Comparison of ENCODE assay signal across 13 cellular contexts in genomic region chr1:204108312-204109141, GRCh38. TPM values are rescaled to one million over a fixed set of nuclear protein-coding genes. Genes with fewer than 3 reads are reported as not detected.
DNase-seq lines count a peak whose midpoint lies in the region; ATAC-seq and TF ChIP-seq lines count a peak whose summit lies in the region.
"Had no signal": no experiment of that assay in that cellular context is flagged by ENCODE, and none has a peak within 500 bp of the region (broad histone marks: within the 10 kb centered on the region; RNA-seq: fewer than 3 reads in every experiment).

No MANE protein-coding gene starts in this region.

- no peak for DNase-seq in left cardiac atrium
- DNase-seq in Right ventricle myocardium inferior (ENCODE audit: missing footprints), result no peak
- peak in 1 of 2 donors; percentile 76 for DNase-seq in upper lobe of left lung
- DNase-seq in middle frontal gyrus (ENCODE audit: extremely low spot score, low spot score), result no peak
- DNase-seq in coronary artery (ENCODE audit: low spot score), result no peak
- DNase-seq: activated CD4-positive, alpha-beta T cell treated with anti-CD3 and anti-CD28 coated beads for 48 hours; activated naive CD4-positive, alpha-beta T cell treated with Interleukin-2 at 50 U/mL for 16 hours; stimulated activated CD4-positive, alpha-beta T cell treated with anti-CD3 and anti-CD28 coated beads, Interleukin-4, amount 100 ng/mL, for 24 hours had no signal

- H3K4me3 ChIP-seq in liver (ENCODE audit: low read depth in 1 of 3, low read length in 3 of 3) (no peak overlapping the region), upper lobe of left lung (no peak overlapping the region), coronary artery (no peak overlapping the region)
- H3K4me3 ChIP-seq: thoracic aorta had no signal

- H3K4me1 Mint-ChIP-seq in brain, result peaks cover 31% of the 10 kb centered on the region

- H3K4me3 Mint-ChIP-seq in brain, result peak overlapping the region; percentile 38 to 68 (median 53)

- no peak for TF ChIP-seq EP300 in upper lobe of left lung (IDR thresholded peaks at IDR 0.05)

- no peaks in the 10 kb centered on the region for H3K9me3 ChIP-seq in liver (ENCODE audit: control insufficient read depth in 4 of 4, low read length in 3 of 4)
- no peaks in the 10 kb centered on the region for H3K9me3 ChIP-seq in upper lobe of left lung
- H3K9me3 ChIP-seq: thoracic aorta had no signal

- no peaks in the 10 kb centered on the region for H3K36me3 Mint-ChIP-seq in brain

- no peak overlapping the region for H3K9ac ChIP-seq in liver (ENCODE audit: low read depth in 1 of 2, low read length in 2 of 2)

- no peaks in the 10 kb centered on the region for H3K27me3 ChIP-seq in liver (ENCODE audit: control insufficient read depth in 4 of 4, insufficient read depth in 4 of 4, low read length in 3 of 4)
- H3K27me3 ChIP-seq in upper lobe of left lung, result no peaks in the 10 kb centered on the region

- H3K27ac Mint-ChIP-seq in brain, result peak overlapping the region; percentile 19 to 96 (median 85)

- H3K4me1 ChIP-seq in liver (ENCODE audit: control insufficient read depth in 4 of 4, insufficient read depth in 4 of 4, low read length in 3 of 4) (peaks cover 0 to 10% (median 4%) of the 10 kb centered on the region in 4 donors), upper lobe of left lung (peaks cover 39 to 77% (median 50%) of the 10 kb centered on the region in 4 donors)

- H3K27me3 Mint-ChIP-seq in brain, result peaks cover 59% of the 10 kb centered on the region

- no peak for TF ChIP-seq POLR2A in upper lobe of left lung (IDR thresholded peaks at IDR 0.05)

- H3K27ac ChIP-seq in liver (ENCODE audit: low read depth in 1 of 2, low read length in 2 of 2) (no peak overlapping the region), upper lobe of left lung (peak overlapping the region in 3 of 4 donors; percentile 34 to 85 (median 72)), coronary artery (no peak overlapping the region)
- H3K27ac ChIP-seq: thoracic aorta had no signal

- TF ChIP-seq RAD21 in liver (IDR thresholded peaks at IDR 0.05), result no peak

- intact Hi-C loops in left cardiac atrium (cut with DNase I) (no loop called here), Right ventricle myocardium inferior (cut with DNase I) (no loop called here)

- no peaks in the 10 kb centered on the region for H3K9me3 Mint-ChIP-seq in brain

- ATAC-seq in left cardiac atrium (peak; percentile 45 to 50), Right ventricle myocardium inferior (no peak), upper lobe of left lung (ENCODE audit: low FRiP score in 2 of 2) (no peak), HG03354 (IDR thresholded peaks at IDR 0.05; ENCODE audit: poor library complexity, severe bottlenecking, unreplicated experiment) (no peak)

- H3K36me3 ChIP-seq in liver (ENCODE audit: control insufficient read depth in 4 of 4, insufficient read depth in 3 of 4, low read depth in 1 of 4, low read length in 3 of 4), result no peaks in the 10 kb centered on the region
- peaks cover 0 to 4% (median 0%) of the 10 kb centered on the region in 4 donors for H3K36me3 ChIP-seq in upper lobe of left lung
- H3K36me3 ChIP-seq: thoracic aorta had no signal

- TF ChIP-seq CTCF in brain (conservative IDR thresholded peaks at IDR 0.05) (no peak), liver (IDR thresholded peaks at IDR 0.05; ENCODE audit: low read depth, low read length, missing input control) (no peak), upper lobe of left lung (IDR thresholded peaks at IDR 0.05) (no peak), coronary artery (IDR thresholded peaks at IDR 0.05) (no peak)

- WGBS in liver, result 77% methylated on average over 21 of the region's 21 CpGs
- WGBS in upper lobe of left lung, 2 donors, result 40 to 50% methylated on average over 17 to 20 of the region's 21 CpGs

TF ChIP-seq in liver, 16 proteins besides CTCF, POLR2A, EP300 and RAD21:
- TF ChIP-seq EGR1 (IDR thresholded peaks at IDR 0.05; ENCODE audit: low read depth in 2 of 2), result no peak
- peak; percentile 11 for TF ChIP-seq NR2F2 (IDR thresholded peaks at IDR 0.05)
- TF ChIP-seq ZBTB33 (IDR thresholded peaks at IDR 0.05), result no peak
TF ChIP-seq in liver: peak in this region for 1.

RNA-seq across cellular contexts. Expression of gene SOX13, which starts 35.6 kb away (rescaled TPM):
- total RNA-seq in left cardiac atrium, result 10 to 100 TPM; 14.0 to 14.4 TPM
- 12.1 TPM for total RNA-seq in Right ventricle myocardium inferior
- 70.2 TPM for polyA plus RNA-seq in brain (ENCODE audit: insufficient read depth, low read depth, low replicate concordance)
- total RNA-seq in liver, result 10 to 100 TPM in 1 of 2 donors, 1 to 10 TPM in 1; 8.4 to 15.5 TPM
- polyA plus RNA-seq in liver, result 1 to 10 TPM; 7.8 to 9.1 TPM
- total RNA-seq in upper lobe of left lung, result 10 to 100 TPM; 33.8 to 76.5 (median 63.9) TPM

RNA-seq across cellular contexts. Expression of gene ETNK2, which starts 43.3 kb away (rescaled TPM):
- 1 to 10 TPM; 5.3 to 6.2 TPM for total RNA-seq in left cardiac atrium
- 5.3 TPM for total RNA-seq in Right ventricle myocardium inferior
- polyA plus RNA-seq in brain (ENCODE audit: insufficient read depth, low read depth, low replicate concordance), result 27.1 TPM
- total RNA-seq in liver, result 100 to 1,000 TPM in 1 of 2 donors, 10 to 100 TPM in 1; 24.5 to 119 TPM
- 10 to 100 TPM; 66.6 to 91.0 TPM for polyA plus RNA-seq in liver
- total RNA-seq in upper lobe of left lung, result 1 to 10 TPM in 5 of 6 donors, not detected in 1; 3.2 to 8.9 (median 6.0) TPM

RNA-seq across cellular contexts. Expression of gene REN, which starts 57.6 kb away (rescaled TPM):
- not detected for total RNA-seq in left cardiac atrium
- total RNA-seq in Right ventricle myocardium inferior, result not detected
- polyA plus RNA-seq in brain (ENCODE audit: insufficient read depth, low read depth, low replicate concordance), result 0.31 TPM
- under 1 TPM; 0.05 to 0.25 TPM for total RNA-seq in liver
- under 1 TPM in 1 of 2 donors, not detected in 1; 0.15 TPM for polyA plus RNA-seq in liver
- under 1 TPM in 3 of 6 donors, not detected in 3; 0.64 to 0.76 (median 0.66) TPM for total RNA-seq in upper lobe of left lung
- total RNA-seq: Daoy, thoracic aorta had no signal

Comparison
In these comparisons a context has a peak if more than half of its experiments do, and no peak if none do; other contexts are left out.
1. ATAC-seq: peak in left cardiac atrium (2 of 2); none in Right ventricle myocardium inferior (single experiment), upper lobe of left lung (0 of 2) and HG03354 (single experiment).
2. H3K27ac ChIP-seq: peak in upper lobe of left lung (3 of 4); none in liver (0 of 2) and coronary artery (0 of 2).